ENCODE assay signal across 8 cellular contexts in the genomic region with DNA sequence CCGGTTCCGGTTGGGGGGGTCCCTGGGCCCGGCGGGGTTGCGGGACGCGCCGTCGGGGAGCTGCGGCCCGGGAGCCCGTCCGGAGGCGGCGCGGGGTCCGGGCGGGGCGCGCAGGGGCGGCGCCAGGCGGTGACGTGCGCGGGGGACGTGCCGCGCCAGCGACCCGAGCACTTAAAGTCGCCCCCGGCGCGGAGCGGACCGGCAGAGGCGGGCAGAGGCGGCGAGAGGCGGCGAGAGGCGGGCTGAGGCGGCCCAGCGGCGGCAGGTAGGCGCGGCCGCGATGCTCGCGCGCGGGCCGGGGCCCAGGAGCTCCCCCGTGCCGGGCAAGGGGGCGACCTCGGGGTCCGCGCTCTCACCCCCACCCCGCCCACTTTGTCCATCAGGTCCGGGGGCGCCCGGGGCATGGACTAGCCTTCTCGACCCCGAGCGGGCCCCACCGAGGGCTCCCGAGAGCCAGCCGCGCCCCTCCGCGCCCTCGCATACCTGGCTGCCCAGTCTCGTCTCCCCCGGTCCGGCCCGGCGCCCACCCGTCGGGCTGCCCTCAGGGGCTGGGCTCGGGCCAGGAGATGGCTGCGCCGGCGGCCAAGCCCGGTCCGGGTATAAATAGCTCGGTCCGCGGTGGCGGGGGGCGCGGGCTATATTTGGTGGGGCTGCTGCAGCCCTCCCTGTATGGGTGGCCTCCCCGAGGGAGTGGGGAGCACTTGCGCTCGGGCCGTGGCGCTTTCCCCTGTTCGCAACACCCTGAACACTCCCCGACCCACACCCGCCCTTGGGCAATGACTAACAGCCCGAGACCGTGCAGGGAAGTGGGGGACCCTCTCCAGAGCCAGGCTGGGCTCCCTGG. TPM values are rescaled to one million over a fixed set of nuclear protein-coding genes. Genes with fewer than 3 reads are reported as not detected.
DNase-seq lines count a peak whose midpoint lies in the region; ATAC-seq, FAIRE-seq and TF ChIP-seq lines count a peak whose summit lies in the region.

Gene SLC16A3, plus strand, starts transcription at position 201 of the 844 bp plus-strand sequence. CDS start 6,967 bp downstream, outside the sequence.

- peak within 1 kb of the TSS; percentile 76 for H3K9ac ChIP-seq in endothelial cell of umbilical vein (replicated peaks; ENCODE audit: extremely low read depth, insufficient read depth, low read length)

- DNase-seq in GM03348 (ENCODE audit: low spot score) (peak; percentile 96), GM23338 (ENCODE audit: low spot score) (peak; percentile 73), NB4 (ENCODE audit: low read depth) (peak; percentile 85), endothelial cell of umbilical vein (ENCODE audit: low read depth, low spot score) (peak; percentile 51), mucosa of descending colon (peak; percentile 73 to 84 (median 83)), suprapubic skin (ENCODE audit: low spot score in 2 of 2) (peak in 1 of 2 donors; percentile 78), DMS79 (lab: John Stamatoyannopoulos, UW) (no peak)
- DNase-seq in activated CD8-positive, alpha-beta memory T cell treated with anti-CD3 and anti-CD28 coated beads for 24 hours = peak; percentile 78

- H3K4me3 ChIP-seq in GM23338 (peak within 1 kb of the TSS; percentile 59), NB4 (ENCODE audit: low read depth, low read length) (peak within 1 kb of the TSS; percentile 88), endothelial cell of umbilical vein (replicated peaks in 1 of 3; ENCODE audit: insufficient read depth in 1 of 3, low read depth in 1 of 3, low read length in 3 of 3) (peak within 1 kb of the TSS; percentile 53 to 89 (median 71)), mucosa of descending colon (peak within 1 kb of the TSS; percentile 51), suprapubic skin (peak within 1 kb of the TSS; percentile 61)

- H2AFZ ChIP-seq in GM23338 = peak within 1 kb of the TSS; percentile 72
- H2AFZ ChIP-seq in endothelial cell of umbilical vein (ENCODE audit: low read depth, low read length) = peak within 1 kb of the TSS; percentile 70

- BruUV-seq in endothelial cell of umbilical vein (replicated peaks; lab: Mats Ljungman, UMichigan) = TSS peak; percentile 49

- H4K20me1 ChIP-seq in GM23338 (replicated peaks; ENCODE audit: insufficient read depth) = no peaks in the 10 kb centered on the region; the same call in 1 of the 2 replicates
- H4K20me1 ChIP-seq in endothelial cell of umbilical vein (replicated peaks; ENCODE audit: control insufficient read depth, extremely low read depth, insufficient read depth, low read length) = no peaks in the 10 kb centered on the region

- H3K4me1 ChIP-seq in GM23338 (ENCODE audit: insufficient read depth) = no peaks in the 10 kb centered on the region
- H3K4me1 ChIP-seq in endothelial cell of umbilical vein (ENCODE audit: control insufficient read depth, extremely low read depth, insufficient read depth, low read length) = peaks cover 21% of the 10 kb centered on the region
- H3K4me1 ChIP-seq in mucosa of descending colon (ENCODE audit: low read depth) = peaks cover 43% of the 10 kb centered on the region
- H3K4me1 ChIP-seq in suprapubic skin = peaks cover 47% of the 10 kb centered on the region

- peak within 1 kb of the TSS; percentile 48 for H3K4me3 Mint-ChIP-seq in GM23338

- dilution Hi-C loops in endothelial cell of umbilical vein (cut with MboI; ENCODE audit: extremely low pct_ligation_motif_present, low sequenced_read_pairs) = no loop called here

- no peaks in the 10 kb centered on the region for H3K36me3 Mint-ChIP-seq in GM23338 (ENCODE audit: low read depth)

- POLR2A ChIA-PET in endothelial cell of umbilical vein (lab: Charles Lee) = interaction anchor here (0.5 to 1.6 kb wide), 9 partner anchors 9 to 970 kb away, joined by 3 to 7 read pairs (median 4); partner anchors contain the start of gene LRRC45

- no peaks in the 10 kb centered on the region for H3K4me1 Mint-ChIP-seq in GM23338

- TF ChIP-seq POLR2A in NB4 (IDR thresholded peaks at IDR 0.05; ENCODE audit: extremely low read depth, insufficient read length) (peak; percentile 94), endothelial cell of umbilical vein (IDR thresholded peaks at IDR 0.05; ENCODE audit: low read depth, low read length) (peak; percentile 99), suprapubic skin (IDR thresholded peaks at IDR 0.05) (peak in 1 of 2 donors; percentile 90)

- no peak within 1 kb of the TSS for H3K27ac Mint-ChIP-seq in GM23338

- WGBS in suprapubic skin = no CpG with 5 or more reads among the region's 104 CpGs

- no peaks in the 10 kb centered on the region for H3K79me2 ChIP-seq in GM23338 (replicated peaks; ENCODE audit: insufficient read depth)
- peaks cover 47% of the 10 kb centered on the region for H3K79me2 ChIP-seq in endothelial cell of umbilical vein (ENCODE audit: control insufficient read depth, insufficient read depth, low read length)

- intact Hi-C loops in endothelial cell of umbilical vein (cut with micrococcal nuclease) = loop anchor here (1.0 to 5.0 kb wide), 3 partner anchors 12 to 132 kb away; partner anchors contain the start of gene FASN
- intact Hi-C loops in mucosa of descending colon (cut with DNase I, micrococcal nuclease) = no loop called here

- no peak within 1 kb of the TSS for H3K27ac ChIP-seq in GM23338 (ENCODE audit: low read depth)
- peak within 1 kb of the TSS; percentile 53 for H3K27ac ChIP-seq in endothelial cell of umbilical vein (ENCODE audit: insufficient read depth, low read depth, low read length)
- H3K27ac ChIP-seq in suprapubic skin = peak within 1 kb of the TSS; percentile 80

- no peaks in the 10 kb centered on the region for H3K36me3 ChIP-seq in GM23338 (ENCODE audit: insufficient read depth)
- no peaks in the 10 kb centered on the region for H3K36me3 ChIP-seq in endothelial cell of umbilical vein (ENCODE audit: control insufficient read depth in 2 of 2, extremely low read depth in 1 of 2, insufficient read depth in 2 of 2, low read length in 2 of 2)
- no peaks in the 10 kb centered on the region for H3K36me3 ChIP-seq in mucosa of descending colon (ENCODE audit: low read depth)
- no peaks in the 10 kb centered on the region for H3K36me3 ChIP-seq in suprapubic skin

- H3K4me2 ChIP-seq in GM23338 (peak within 1 kb of the TSS; percentile 77), endothelial cell of umbilical vein (ENCODE audit: insufficient read depth, low read length) (peak within 1 kb of the TSS; percentile 84)

- H3K27me3 ChIP-seq in GM23338 (ENCODE audit: insufficient read depth) = peaks cover 51% of the 10 kb centered on the region
- H3K27me3 ChIP-seq in endothelial cell of umbilical vein (ENCODE audit: control insufficient read depth in 2 of 2, insufficient read depth in 2 of 2, low read length in 2 of 2) = no peaks in the 10 kb centered on the region
- H3K27me3 ChIP-seq in suprapubic skin = peaks cover 26% of the 10 kb centered on the region

- TF ChIP-seq CTCF in GM23338 (conservative IDR thresholded peaks at IDR 0.05; ENCODE audit: low read depth in 2 of 2) = no peak
- no peak for TF ChIP-seq CTCF in NB4 (IDR thresholded peaks at IDR 0.05; ENCODE audit: low read depth, low read length)
- TF ChIP-seq CTCF in endothelial cell of umbilical vein (IDR thresholded peaks at IDR 0.05; ENCODE audit: extremely low read depth in 1 of 2, insufficient read depth in 1 of 2, low read depth in 1 of 2, low read length in 2 of 2) = no peak
- no peak for TF ChIP-seq CTCF in mucosa of descending colon (IDR thresholded peaks at IDR 0.05)
- TF ChIP-seq CTCF in suprapubic skin (IDR thresholded peaks at IDR 0.05) = no peak

- no peaks in the 10 kb centered on the region for H3K9me3 ChIP-seq in endothelial cell of umbilical vein (replicated peaks; ENCODE audit: control insufficient read depth, insufficient read depth, low read length)
- H3K9me3 ChIP-seq in mucosa of descending colon = no peaks in the 10 kb centered on the region
- no peaks in the 10 kb centered on the region for H3K9me3 ChIP-seq in suprapubic skin

- no peaks in the 10 kb centered on the region for H3F3A ChIP-seq in GM23338 (replicated peaks; ENCODE audit: low read depth)

- peaks cover 39% of the 10 kb centered on the region for H3K27me3 Mint-ChIP-seq in GM23338 (ENCODE audit: insufficient read depth, low read depth, poor library complexity)

- H3K9me1 ChIP-seq in endothelial cell of umbilical vein (replicated peaks; ENCODE audit: control insufficient read depth, extremely low read depth, insufficient read depth, low read length) = no peaks in the 10 kb centered on the region

- ATAC-seq in GM23338 = peak; percentile 3
- peak; percentile 57 for ATAC-seq in mucosa of descending colon

- H3K9me2 ChIP-seq in GM23338 (ENCODE audit: insufficient read depth) = no peaks in the 10 kb centered on the region

- CTCF ChIA-PET in endothelial cell of umbilical vein (lab: Charles Lee) = interaction anchor here (1.1 to 8.8 kb wide), 6 partner anchors 8 to 198 kb away, joined by 3 to 104 read pairs (median 4); partner anchors contain the start of gene RAC3

- H3K9me3 Mint-ChIP-seq in GM23338 = no peaks in the 10 kb centered on the region

- TF ChIP-seq EP300 in suprapubic skin (IDR thresholded peaks at IDR 0.05) = no peak

- peak; percentile 66 for FAIRE-seq in endothelial cell of umbilical vein (lab: Jason Lieb, UNC)

TF ChIP-seq in GM23338, 12 proteins besides CTCF, POLR2A, EP300 and RAD21 (continues in another document):
- TF ChIP-seq CREB1 (CRISPR knock-in tag; IDR thresholded peaks at IDR 0.05; ENCODE audit: low read depth) = 0 out of 2 replicates have a peak, but pooled peaks have one; percentile 13

TF ChIP-seq in endothelial cell of umbilical vein, 7 proteins besides CTCF, POLR2A, EP300 and RAD21:
- TF ChIP-seq MAX (IDR thresholded peaks at IDR 0.05; ENCODE audit: insufficient read depth, insufficient read length) = no peak
- peak; percentile 100 for TF ChIP-seq POLR2AphosphoS5 (IDR thresholded peaks at IDR 0.05; ENCODE audit: insufficient read depth, low read depth, low read length)
TF ChIP-seq in endothelial cell of umbilical vein: peak in this region for 1.

RNA-seq across cellular contexts. Expression of gene SLC16A3, which starts in this region (rescaled TPM):
- total RNA-seq in GM23338 (2014; rRNA removed; shearing (Covaris generic)) = 10.6 and 14.4 TPM in 2 replicates
- polyA plus RNA-seq in GM23338 (2016; fragmentation: Nextera tagmentation; extraction: Ambion mirVana) = 2.9 and 3.5 TPM in 2 replicates
- total RNA-seq in endothelial cell of umbilical vein = 171 and 229 TPM in 2 replicates
- polyA plus RNA-seq in endothelial cell of umbilical vein = 95.9 and 140 TPM in 2 replicates
- polyA plus RNA-seq in endothelial cell of umbilical vein (2011; cell fraction: cytosol; rRNA removed) = 52.1 and 69.8 TPM in 2 replicates
- 40.9 and 41.0 TPM in 2 replicates for polyA plus RNA-seq in endothelial cell of umbilical vein (2011; cell fraction: nucleus; rRNA removed)
- polyA plus RNA-seq in endothelial cell of umbilical vein (2012) = 119 and 153 TPM in 2 replicates
- polyA minus RNA-seq in endothelial cell of umbilical vein = 98.9 and 118 TPM in 2 replicates
- 158 TPM for polyA minus RNA-seq in endothelial cell of umbilical vein (2011; cell fraction: cytosol; rRNA and poly(A)+ RNA removed)
- polyA minus RNA-seq in endothelial cell of umbilical vein (2011; cell fraction: nucleus; rRNA and poly(A)+ RNA removed) = 31.0 and 31.5 TPM in 2 replicates
- total RNA-seq in mucosa of descending colon = 100 to 1,000 TPM in 2 of 3 donors, 10 to 100 TPM in 1; 41.0 to 150 (median 104) TPM
- 1 to 10 TPM; 3.6 to 7.6 (median 4.5) TPM for total RNA-seq in suprapubic skin
